In genomic region chr2:230738924-230739323, GRCh38 we compare ENCODE assay signal across 1 cellular context.
TF ChIP-seq lines count a peak whose summit lies in the region.

No MANE protein-coding gene starts in this region.

TF ChIP-seq in HepG2, 621 proteins besides CTCF, POLR2A, EP300 and RAD21 (continued from another document and continues in another):
- TF ChIP-seq, protein P1, sequence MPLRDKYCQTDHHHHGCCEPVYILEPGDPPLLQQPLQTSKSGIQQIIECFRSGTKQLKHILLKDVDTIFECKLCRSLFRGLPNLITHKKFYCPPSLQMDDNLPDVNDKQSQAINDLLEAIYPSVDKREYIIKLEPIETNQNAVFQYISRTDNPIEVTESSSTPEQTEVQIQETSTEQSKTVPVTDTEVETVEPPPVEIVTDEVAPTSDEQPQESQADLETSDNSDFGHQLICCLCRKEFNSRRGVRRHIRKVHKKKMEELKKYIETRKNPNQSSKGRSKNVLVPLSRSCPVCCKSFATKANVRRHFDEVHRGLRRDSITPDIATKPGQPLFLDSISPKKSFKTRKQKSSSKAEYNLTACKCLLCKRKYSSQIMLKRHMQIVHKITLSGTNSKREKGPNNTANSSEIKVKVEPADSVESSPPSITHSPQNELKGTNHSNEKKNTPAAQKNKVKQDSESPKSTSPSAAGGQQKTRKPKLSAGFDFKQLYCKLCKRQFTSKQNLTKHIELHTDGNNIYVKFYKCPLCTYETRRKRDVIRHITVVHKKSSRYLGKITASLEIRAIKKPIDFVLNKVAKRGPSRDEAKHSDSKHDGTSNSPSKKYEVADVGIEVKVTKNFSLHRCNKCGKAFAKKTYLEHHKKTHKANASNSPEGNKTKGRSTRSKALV (CRISPR knock-in tag; IDR thresholded peaks at IDR 0.05): peak; percentile 42; the same call in 1 of the 2 replicates
- TF ChIP-seq SSRP1 (CRISPR knock-in tag; IDR thresholded peaks at IDR 0.05) (no peak), ZNF788 (CRISPR knock-in tag; IDR thresholded peaks at IDR 0.05; ENCODE audit: borderline replicate concordance) (no peak), HNRNPH1 (optimal IDR thresholded peaks at IDR 0.05; ENCODE audit: low read depth, low read length) (no peak), STAG1 (CRISPR knock-in tag; IDR thresholded peaks at IDR 0.05) (no peak), ZBTB8A (CRISPR knock-in tag; IDR thresholded peaks at IDR 0.05; ENCODE audit: borderline replicate concordance, low read depth) (no peak), RBM39 (IDR thresholded peaks at IDR 0.05; ENCODE audit: low read depth, low read length, poor library complexity, severe bottlenecking) (no peak), ZMYM3 (CRISPR knock-in tag; IDR thresholded peaks at IDR 0.05) (no peak), BRD4 (CRISPR knock-in tag; IDR thresholded peaks at IDR 0.05) (no peak), ZNF274 (CRISPR knock-in tag; IDR thresholded peaks at IDR 0.05) (no peak), IRF9 (CRISPR knock-in tag; IDR thresholded peaks at IDR 0.05; ENCODE audit: borderline replicate concordance) (no peak), IKZF4 (CRISPR knock-in tag; IDR thresholded peaks at IDR 0.05; ENCODE audit: borderline replicate concordance, low read depth, not compliant biosample characterization) (no peak), DZIP1 (CRISPR knock-in tag; IDR thresholded peaks at IDR 0.05) (no peak), MNT (IDR thresholded peaks at IDR 0.05) (no peak), ZIK1 (CRISPR knock-in tag; IDR thresholded peaks at IDR 0.05; ENCODE audit: borderline replicate concordance, low read depth) (no peak), ZFP36L2 (CRISPR knock-in tag; IDR thresholded peaks at IDR 0.05) (no peak), ZNF234 (CRISPR knock-in tag; conservative IDR thresholded peaks at IDR 0.05) (no peak), DNMT3B (CRISPR knock-in tag; conservative IDR thresholded peaks at IDR 0.05) (0 out of 2 replicates have a peak, but pooled peaks have one; percentile 17), ZNF7 (CRISPR knock-in tag; IDR thresholded peaks at IDR 0.05) (no peak), TRIM22 (IDR thresholded peaks at IDR 0.05) (no peak), IRF2 (CRISPR knock-in tag; IDR thresholded peaks at IDR 0.05) (peak; percentile 82; the same call in 1 of the 2 replicates), ZNF572 (CRISPR knock-in tag; IDR thresholded peaks at IDR 0.05) (no peak), ZNF431 (CRISPR knock-in tag; IDR thresholded peaks at IDR 0.05; ENCODE audit: borderline replicate concordance, low read depth) (no peak), ZNF747 (CRISPR knock-in tag; IDR thresholded peaks at IDR 0.05; ENCODE audit: borderline replicate concordance) (no peak), ZNF335 (CRISPR knock-in tag; IDR thresholded peaks at IDR 0.05) (no peak), KAT2B (IDR thresholded peaks at IDR 0.05; ENCODE audit: borderline replicate concordance, low read depth, low read length) (no peak), CCAR2 (optimal IDR thresholded peaks at IDR 0.05; ENCODE audit: low read depth, low read length) (no peak), ZNF484 (CRISPR knock-in tag; IDR thresholded peaks at IDR 0.05; ENCODE audit: borderline replicate concordance, low read depth) (no peak), ERF (CRISPR knock-in tag; IDR thresholded peaks at IDR 0.05) (peak; percentile 38; the same call in 1 of the 2 replicates), YY1 (IDR thresholded peaks at IDR 0.05; ENCODE audit: insufficient read depth, insufficient replicate concordance, low read depth, low read length) (no peak), ZFP36 (IDR thresholded peaks at IDR 0.05; ENCODE audit: borderline replicate concordance, low read depth, low read length, partially characterized antibody) (no peak), ADNP (CRISPR knock-in tag; IDR thresholded peaks at IDR 0.05) (no peak), ZBTB1 (CRISPR knock-in tag; IDR thresholded peaks at IDR 0.05; ENCODE audit: borderline replicate concordance) (no peak), YEATS4 (CRISPR knock-in tag; IDR thresholded peaks at IDR 0.05; ENCODE audit: borderline replicate concordance) (no peak; the same call in 1 of the 2 replicates), HNF4G (IDR thresholded peaks at IDR 0.05; ENCODE audit: borderline replicate concordance, low read depth, low read length) (no peak), HNF4G (CRISPR knock-in tag; IDR thresholded peaks at IDR 0.05; ENCODE audit: borderline replicate concordance, low read depth) (no peak), ZNF180 (CRISPR knock-in tag; IDR thresholded peaks at IDR 0.05; ENCODE audit: borderline replicate concordance, low read depth) (no peak), NR2F6 (IDR thresholded peaks at IDR 0.05) (peak; percentile 85), NR2F6 (CRISPR knock-in tag; IDR thresholded peaks at IDR 0.05) (peak; percentile 73), NBN (conservative IDR thresholded peaks at IDR 0.05) (no peak), MTF2 (CRISPR knock-in tag; IDR thresholded peaks at IDR 0.05; ENCODE audit: borderline replicate concordance) (no peak), ZNF777 (CRISPR knock-in tag; IDR thresholded peaks at IDR 0.05) (no peak), ZNF549 (CRISPR knock-in tag; IDR thresholded peaks at IDR 0.05) (no peak), ZNF546 (CRISPR knock-in tag; conservative IDR thresholded peaks at IDR 0.05) (no peak), ATF1 (CRISPR knock-in tag; IDR thresholded peaks at IDR 0.05) (peak; percentile 52; the same call in 1 of the 2 replicates), ZNF569 (CRISPR knock-in tag; IDR thresholded peaks at IDR 0.05; ENCODE audit: borderline replicate concordance) (no peak), ZNF576 (CRISPR knock-in tag; IDR thresholded peaks at IDR 0.05) (no peak)
- TF ChIP-seq, protein P2, sequence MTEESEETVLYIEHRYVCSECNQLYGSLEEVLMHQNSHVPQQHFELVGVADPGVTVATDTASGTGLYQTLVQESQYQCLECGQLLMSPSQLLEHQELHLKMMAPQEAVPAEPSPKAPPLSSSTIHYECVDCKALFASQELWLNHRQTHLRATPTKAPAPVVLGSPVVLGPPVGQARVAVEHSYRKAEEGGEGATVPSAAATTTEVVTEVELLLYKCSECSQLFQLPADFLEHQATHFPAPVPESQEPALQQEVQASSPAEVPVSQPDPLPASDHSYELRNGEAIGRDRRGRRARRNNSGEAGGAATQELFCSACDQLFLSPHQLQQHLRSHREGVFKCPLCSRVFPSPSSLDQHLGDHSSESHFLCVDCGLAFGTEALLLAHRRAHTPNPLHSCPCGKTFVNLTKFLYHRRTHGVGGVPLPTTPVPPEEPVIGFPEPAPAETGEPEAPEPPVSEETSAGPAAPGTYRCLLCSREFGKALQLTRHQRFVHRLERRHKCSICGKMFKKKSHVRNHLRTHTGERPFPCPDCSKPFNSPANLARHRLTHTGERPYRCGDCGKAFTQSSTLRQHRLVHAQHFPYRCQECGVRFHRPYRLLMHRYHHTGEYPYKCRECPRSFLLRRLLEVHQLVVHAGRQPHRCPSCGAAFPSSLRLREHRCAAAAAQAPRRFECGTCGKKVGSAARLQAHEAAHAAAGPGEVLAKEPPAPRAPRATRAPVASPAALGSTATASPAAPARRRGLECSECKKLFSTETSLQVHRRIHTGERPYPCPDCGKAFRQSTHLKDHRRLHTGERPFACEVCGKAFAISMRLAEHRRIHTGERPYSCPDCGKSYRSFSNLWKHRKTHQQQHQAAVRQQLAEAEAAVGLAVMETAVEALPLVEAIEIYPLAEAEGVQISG (CRISPR knock-in tag; IDR thresholded peaks at IDR 0.05): no peak
- TF ChIP-seq, protein P3, sequence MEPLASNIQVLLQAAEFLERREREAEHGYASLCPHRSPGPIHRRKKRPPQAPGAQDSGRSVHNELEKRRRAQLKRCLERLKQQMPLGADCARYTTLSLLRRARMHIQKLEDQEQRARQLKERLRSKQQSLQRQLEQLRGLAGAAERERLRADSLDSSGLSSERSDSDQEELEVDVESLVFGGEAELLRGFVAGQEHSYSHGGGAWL (CRISPR knock-in tag; IDR thresholded peaks at IDR 0.05): no peak
- TF ChIP-seq, protein P4, sequence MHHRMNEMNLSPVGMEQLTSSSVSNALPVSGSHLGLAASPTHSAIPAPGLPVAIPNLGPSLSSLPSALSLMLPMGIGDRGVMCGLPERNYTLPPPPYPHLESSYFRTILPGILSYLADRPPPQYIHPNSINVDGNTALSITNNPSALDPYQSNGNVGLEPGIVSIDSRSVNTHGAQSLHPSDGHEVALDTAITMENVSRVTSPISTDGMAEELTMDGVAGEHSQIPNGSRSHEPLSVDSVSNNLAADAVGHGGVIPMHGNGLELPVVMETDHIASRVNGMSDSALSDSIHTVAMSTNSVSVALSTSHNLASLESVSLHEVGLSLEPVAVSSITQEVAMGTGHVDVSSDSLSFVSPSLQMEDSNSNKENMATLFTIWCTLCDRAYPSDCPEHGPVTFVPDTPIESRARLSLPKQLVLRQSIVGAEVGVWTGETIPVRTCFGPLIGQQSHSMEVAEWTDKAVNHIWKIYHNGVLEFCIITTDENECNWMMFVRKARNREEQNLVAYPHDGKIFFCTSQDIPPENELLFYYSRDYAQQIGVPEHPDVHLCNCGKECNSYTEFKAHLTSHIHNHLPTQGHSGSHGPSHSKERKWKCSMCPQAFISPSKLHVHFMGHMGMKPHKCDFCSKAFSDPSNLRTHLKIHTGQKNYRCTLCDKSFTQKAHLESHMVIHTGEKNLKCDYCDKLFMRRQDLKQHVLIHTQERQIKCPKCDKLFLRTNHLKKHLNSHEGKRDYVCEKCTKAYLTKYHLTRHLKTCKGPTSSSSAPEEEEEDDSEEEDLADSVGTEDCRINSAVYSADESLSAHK (CRISPR knock-in tag; IDR thresholded peaks at IDR 0.05; ENCODE audit: borderline replicate concordance): no peak
- TF ChIP-seq, protein P5, sequence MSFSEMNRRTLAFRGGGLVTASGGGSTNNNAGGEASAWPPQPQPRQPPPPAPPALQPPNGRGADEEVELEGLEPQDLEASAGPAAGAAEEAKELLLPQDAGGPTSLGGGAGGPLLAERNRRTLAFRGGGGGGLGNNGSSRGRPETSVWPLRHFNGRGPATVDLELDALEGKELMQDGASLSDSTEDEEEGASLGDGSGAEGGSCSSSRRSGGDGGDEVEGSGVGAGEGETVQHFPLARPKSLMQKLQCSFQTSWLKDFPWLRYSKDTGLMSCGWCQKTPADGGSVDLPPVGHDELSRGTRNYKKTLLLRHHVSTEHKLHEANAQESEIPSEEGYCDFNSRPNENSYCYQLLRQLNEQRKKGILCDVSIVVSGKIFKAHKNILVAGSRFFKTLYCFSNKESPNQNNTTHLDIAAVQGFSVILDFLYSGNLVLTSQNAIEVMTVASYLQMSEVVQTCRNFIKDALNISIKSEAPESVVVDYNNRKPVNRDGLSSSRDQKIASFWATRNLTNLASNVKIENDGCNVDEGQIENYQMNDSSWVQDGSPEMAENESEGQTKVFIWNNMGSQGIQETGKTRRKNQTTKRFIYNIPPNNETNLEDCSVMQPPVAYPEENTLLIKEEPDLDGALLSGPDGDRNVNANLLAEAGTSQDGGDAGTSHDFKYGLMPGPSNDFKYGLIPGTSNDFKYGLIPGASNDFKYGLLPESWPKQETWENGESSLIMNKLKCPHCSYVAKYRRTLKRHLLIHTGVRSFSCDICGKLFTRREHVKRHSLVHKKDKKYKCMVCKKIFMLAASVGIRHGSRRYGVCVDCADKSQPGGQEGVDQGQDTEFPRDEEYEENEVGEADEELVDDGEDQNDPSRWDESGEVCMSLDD (CRISPR knock-in tag; IDR thresholded peaks at IDR 0.05; ENCODE audit: borderline replicate concordance): no peak
